Comparison of ENCODE assay signal across 16 cellular contexts in the genomic region with DNA sequence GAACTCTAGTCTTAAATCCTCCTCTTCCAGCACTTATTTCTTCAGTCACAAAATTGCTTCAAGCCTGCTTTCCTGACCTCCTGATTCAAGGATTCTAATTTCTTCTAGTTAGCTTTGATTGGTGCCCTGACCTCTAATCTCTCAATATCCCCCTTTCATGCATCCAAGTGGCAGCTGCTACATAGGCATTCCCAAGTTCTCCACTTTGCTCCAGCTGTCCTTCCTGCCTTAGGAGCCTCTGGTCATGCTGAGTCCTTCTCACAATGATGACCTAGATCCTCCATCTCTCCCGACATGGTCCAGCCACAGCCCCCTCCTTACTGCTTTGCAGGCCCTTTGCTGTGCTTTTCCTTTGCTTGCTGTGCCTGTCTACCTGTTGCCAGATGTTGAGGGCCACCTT.
A peak's percentile ranks its signal among the peaks of the same experiment; 100 is the strongest.
DNase-seq lines count a peak whose midpoint lies in the region; ATAC-seq and TF ChIP-seq lines count a peak whose summit lies in the region.
"Had no signal": no experiment of that assay in that cellular context is flagged by ENCODE, and none has a peak within 500 bp of the region (broad histone marks: within the 10 kb centered on the region; RNA-seq: fewer than 3 reads in every experiment).

No MANE protein-coding gene starts in this region.

- ATAC-seq in IMR-90 (ENCODE audit: low read depth) (no peak), T-helper 17 cell (no peak)
- ATAC-seq: GM23338 had no signal

- H3K14ac ChIP-seq in IMR-90 (replicated peaks; ENCODE audit: low read depth, low read length) = 0 out of 2 replicates have a peak overlapping the region, but pooled peaks have one; percentile 12

- WGBS in IMR-90 (ENCODE audit: extremely low coverage in 2 of 2, insufficient read length in 1 of 2), 2 experiments = no CpG with 5 or more reads among the region's 1 CpG
- 85% methylated on average over 1 of the region's 1 CpG for WGBS in smooth muscle cell (ENCODE audit: low lambda C conversion rate)

- no peak overlapping the region for H3K23ac ChIP-seq in IMR-90 (ENCODE audit: low read depth, low read length)

- H3K4ac ChIP-seq in IMR-90 (ENCODE audit: low read depth, low read length) = no peak overlapping the region; the same call in 1 of the 2 replicates

- intact Hi-C loops in IMR-90 (cut with micrococcal nuclease) = no loop called here

- TF ChIP-seq CTCF in IMR-90 (conservative IDR thresholded peaks at IDR 0.05; ENCODE audit: low read depth, low read length) (no peak), nephron progenitor cell (IDR thresholded peaks at IDR 0.05) (no peak), smooth muscle cell (IDR thresholded peaks at IDR 0.05; ENCODE audit: borderline replicate concordance, insufficient read depth, poor library complexity, severe bottlenecking) (no peak)

- H4K20me1 ChIP-seq in IMR-90 (ENCODE audit: insufficient read depth, low read length) (no peaks in the 10 kb centered on the region; the same call in 1 of the 2 replicates), smooth muscle cell (ENCODE audit: low read depth) (no peaks in the 10 kb centered on the region)

- H3K4me1 Mint-ChIP-seq in nephron progenitor cell (peaks cover 50% of the 10 kb centered on the region), T-helper 17 cell (no peaks in the 10 kb centered on the region)
- no peaks in the 10 kb centered on the region for H3K4me1 Mint-ChIP-seq in T-helper 2 cell treated with Interferon-gamma antibody and Interleukin-4, amounts not matched to agents 5 μg/mL and 100 μg/mL, for 36 hours (ENCODE audit: low read depth)

- dilution Hi-C loops in IMR-90 (cut with HindIII; ENCODE audit: low sequenced_read_pairs, unreplicated experiment) = no loop called here

- no peak overlapping the region for H4K5ac ChIP-seq in IMR-90 (ENCODE audit: low read depth, low read length)

- no peak overlapping the region for H3K56ac ChIP-seq in IMR-90 (ENCODE audit: extremely low read depth, insufficient read depth, low read length)

- TF ChIP-seq POLR2A in IMR-90 (IDR thresholded peaks at IDR 0.05; ENCODE audit: low read depth, low read length) = no peak

- no TSS peak for BruUV-seq in IMR-90 (replicated peaks; lab: Mats Ljungman, UMichigan)

- H2AFZ ChIP-seq in IMR-90 (replicated peaks; ENCODE audit: low read length, poor library complexity) = no peak overlapping the region
- H2AFZ ChIP-seq in smooth muscle cell (ENCODE audit: low read depth) = no peak overlapping the region
- H2AFZ ChIP-seq: GM23338 had no signal

- no peak overlapping the region for H3K27ac ChIP-seq in IMR-90 (ENCODE audit: insufficient read depth, low read length)
- H3K27ac ChIP-seq in SJCRH30 = no peak overlapping the region
- H3K27ac ChIP-seq in smooth muscle cell (ENCODE audit: low read depth) = no peak overlapping the region

- no peak overlapping the region for H3K4me3 ChIP-seq in IMR-90 (ENCODE audit: insufficient read depth, low read depth, low read length)
- no peak overlapping the region for H3K4me3 ChIP-seq in SJCRH30
- H3K4me3 ChIP-seq in smooth muscle cell = no peak overlapping the region
- H3K4me3 ChIP-seq: GM23338 had no signal

- H3K79me1 ChIP-seq in IMR-90 (ENCODE audit: low read depth in 1 of 2, low read length in 2 of 2) = peaks cover 14 to 16% of the 10 kb centered on the region in 2 experiments

- no peak overlapping the region for H2BK20ac ChIP-seq in IMR-90 (ENCODE audit: low read depth, low read length)

- H3K27me3 ChIP-seq in IMR-90 (ENCODE audit: control insufficient read depth, insufficient read depth, low read length) (no peaks in the 10 kb centered on the region), SJCRH30 (no peaks in the 10 kb centered on the region), smooth muscle cell (ENCODE audit: low read depth) (no peaks in the 10 kb centered on the region)
- H3K27me3 ChIP-seq: BE2C had no signal

- H2AK9ac ChIP-seq in IMR-90 (replicated peaks; ENCODE audit: low read depth, low read length, poor library complexity) = no peak overlapping the region

- no peak overlapping the region for H2BK5ac ChIP-seq in IMR-90 (ENCODE audit: low read depth, low read length, poor library complexity, severe bottlenecking)

- H4K91ac ChIP-seq in IMR-90 (ENCODE audit: insufficient read depth, low read depth, low read length) = peak overlapping the region; percentile 14; the same call in 1 of the 2 replicates

- in situ Hi-C loops in IMR-90 (cut with MboI; ENCODE audit: low sequenced_read_pairs) (no loop called here), ACHN (cut with HindIII; ENCODE audit: low pct_ligation_motif_present, low pct_unique_long_range_greater_than_20kb, low sequenced_read_pairs) (no loop called here)

- H3K4me2 ChIP-seq in IMR-90 (ENCODE audit: low read depth, low read length) = no peak overlapping the region
- no peak overlapping the region for H3K4me2 ChIP-seq in smooth muscle cell
- H3K4me2 ChIP-seq: GM23338 had no signal

- 0 out of 3 replicates have a peak overlapping the region, but pooled peaks have one; percentile 28 for H2BK15ac ChIP-seq in IMR-90 (ENCODE audit: low read depth, low read length)

- H3K27me3 Mint-ChIP-seq in nephron progenitor cell (ENCODE audit: low read depth, poor library complexity) = peaks cover 10% of the 10 kb centered on the region
- H3K27me3 Mint-ChIP-seq in T-helper 2 cell treated with Interferon-gamma antibody and Interleukin-4, amounts not matched to agents 5 μg/mL and 100 μg/mL, for 36 hours (ENCODE audit: low read depth) = peaks cover 13% of the 10 kb centered on the region
- H3K27me3 Mint-ChIP-seq in T-helper 17 cell = peaks cover 76% of the 10 kb centered on the region

- H3K4me1 ChIP-seq in IMR-90 (ENCODE audit: control insufficient read depth, insufficient read depth, low read length) = peaks cover 2% of the 10 kb centered on the region; the same call in 1 of the 2 replicates
- H3K4me1 ChIP-seq in SJCRH30 = peaks cover 19% of the 10 kb centered on the region
- peaks cover 5% of the 10 kb centered on the region for H3K4me1 ChIP-seq in smooth muscle cell (ENCODE audit: low read depth)

- CTCF ChIA-PET in IMR-90 (lab: Yijun Ruan, JAX) = no interaction called here

- H3K27ac Mint-ChIP-seq in nephron progenitor cell = peak overlapping the region; percentile 60
- H3K27ac Mint-ChIP-seq in T-helper 2 cell treated with Interferon-gamma antibody and Interleukin-4, amounts not matched to agents 5 μg/mL and 100 μg/mL, for 36 hours = no peak overlapping the region
- H3K27ac Mint-ChIP-seq in T-helper 17 cell = no peak overlapping the region
- H3K27ac Mint-ChIP-seq: CD4-positive, alpha-beta T cell; GM23338; HFFc6 had no signal

- H2AK5ac ChIP-seq in IMR-90 (ENCODE audit: low read depth, low read length) = no peak overlapping the region

- H3K18ac ChIP-seq in IMR-90 (ENCODE audit: low read depth, low read length) = no peak overlapping the region

- POLR2A ChIA-PET in IMR-90 (lab: Charles Lee; ENCODE audit: unreplicated experiment) = no interaction called here

- DNase-seq in IMR-90 (no peak), SJCRH30 (peak; percentile 63 to 81), nephron progenitor cell (no peak), ACHN (no peak), T-helper 17 cell (no peak), smooth muscle cell (lab: John Stamatoyannopoulos, UW; ENCODE audit: unreplicated experiment) (no peak)
- no peak for DNase-seq in T-helper 2 cell treated with Interferon-gamma antibody and Interleukin-4, amounts not matched to agents 5 μg/mL and 100 μg/mL, for 36 hours (ENCODE audit: low spot score)
- DNase-seq: BE2C; C1 segment of cervical spinal cord; CD4-positive, alpha-beta T cell; DMS153; DMS79; GDM1; HCEC 1CT; HFFc6 had no signal

- H3K36me3 Mint-ChIP-seq in nephron progenitor cell (ENCODE audit: low read depth) = no peaks in the 10 kb centered on the region
- no peaks in the 10 kb centered on the region for H3K36me3 Mint-ChIP-seq in T-helper 2 cell treated with Interferon-gamma antibody and Interleukin-4, amounts not matched to agents 5 μg/mL and 100 μg/mL, for 36 hours (ENCODE audit: low read depth)
- peaks cover 5% of the 10 kb centered on the region for H3K36me3 Mint-ChIP-seq in T-helper 17 cell (ENCODE audit: low read depth)

- H3K36me3 ChIP-seq in IMR-90 (ENCODE audit: control insufficient read depth, insufficient read depth, low read length) = no peaks in the 10 kb centered on the region
- H3K36me3 ChIP-seq in SJCRH30 = no peaks in the 10 kb centered on the region
- no peaks in the 10 kb centered on the region for H3K36me3 ChIP-seq in smooth muscle cell (ENCODE audit: low read depth)
- H3K36me3 ChIP-seq: BE2C had no signal

- H3K9ac ChIP-seq in IMR-90 (ENCODE audit: low read depth, low read length) = no peak overlapping the region
- H3K9ac ChIP-seq in smooth muscle cell (ENCODE audit: low read depth) = no peak overlapping the region

- H3K4me3 Mint-ChIP-seq in nephron progenitor cell (no peak overlapping the region), T-helper 17 cell (no peak overlapping the region)
- no peak overlapping the region for H3K4me3 Mint-ChIP-seq in T-helper 2 cell treated with Interferon-gamma antibody and Interleukin-4, amounts not matched to agents 5 μg/mL and 100 μg/mL, for 36 hours
- H3K4me3 Mint-ChIP-seq: CD4-positive, alpha-beta T cell; GM23338; HFFc6 had no signal

- H3K9me3 Mint-ChIP-seq in nephron progenitor cell = no peaks in the 10 kb centered on the region
- no peaks in the 10 kb centered on the region for H3K9me3 Mint-ChIP-seq in T-helper 2 cell treated with Interferon-gamma antibody and Interleukin-4, amounts not matched to agents 5 μg/mL and 100 μg/mL, for 36 hours
- H3K9me3 Mint-ChIP-seq: CD4-positive, alpha-beta T cell; GM23338; HFFc6 had no signal

- no peaks in the 10 kb centered on the region for H3K9me3 ChIP-seq in IMR-90 (ENCODE audit: control insufficient read depth, insufficient read depth, low read length)
- H3K9me3 ChIP-seq in SJCRH30 (replicated peaks) = no peaks in the 10 kb centered on the region
- no peaks in the 10 kb centered on the region for H3K9me3 ChIP-seq in T-helper 17 cell (ENCODE audit: control insufficient read depth, low read length, poor library complexity, severe bottlenecking)
- no peaks in the 10 kb centered on the region for H3K9me3 ChIP-seq in smooth muscle cell (replicated peaks; ENCODE audit: low read depth)
- H3K9me3 ChIP-seq: BE2C had no signal

- H2BK120ac ChIP-seq in IMR-90 (ENCODE audit: low read depth, low read length) = 0 out of 2 replicates have a peak overlapping the region, but pooled peaks have one; percentile 17

- no peak overlapping the region for H4K8ac ChIP-seq in IMR-90 (ENCODE audit: low read depth in 2 of 2, low read length in 2 of 2)

- no peaks in the 10 kb centered on the region for H3F3A ChIP-seq in smooth muscle cell (ENCODE audit: low read depth)

- peaks cover 7% of the 10 kb centered on the region for H3K9me1 ChIP-seq in IMR-90 (ENCODE audit: insufficient read depth, low read length)

- TF ChIP-seq RAD21 in IMR-90 (IDR thresholded peaks at IDR 0.05; ENCODE audit: low read length) = no peak

- H3K79me2 ChIP-seq in smooth muscle cell (ENCODE audit: low read depth) = peaks cover 17% of the 10 kb centered on the region

TF ChIP-seq in IMR-90, 13 proteins besides CTCF, POLR2A, EP300 and RAD21 (continues in another document):
- no peak for TF ChIP-seq CHD1 (IDR thresholded peaks at IDR 0.05; ENCODE audit: low read depth, low read length)

Comparison
In these comparisons a context has a peak if more than half of its experiments do, and no peak if none do; other contexts are left out.
1. DNase-seq: peak in SJCRH30 (2 of 2); none in IMR-90 (single experiment), nephron progenitor cell (single experiment), ACHN (single experiment), T-helper 2 cell treated with Interferon-gamma antibody and Interleukin-4, amounts not matched to agents 5 μg/mL and 100 μg/mL, for 36 hours (single experiment), T-helper 17 cell (0 of 3) and smooth muscle cell (single experiment).